ENCODE assay signal across 23 cellular contexts in the genomic region with DNA sequence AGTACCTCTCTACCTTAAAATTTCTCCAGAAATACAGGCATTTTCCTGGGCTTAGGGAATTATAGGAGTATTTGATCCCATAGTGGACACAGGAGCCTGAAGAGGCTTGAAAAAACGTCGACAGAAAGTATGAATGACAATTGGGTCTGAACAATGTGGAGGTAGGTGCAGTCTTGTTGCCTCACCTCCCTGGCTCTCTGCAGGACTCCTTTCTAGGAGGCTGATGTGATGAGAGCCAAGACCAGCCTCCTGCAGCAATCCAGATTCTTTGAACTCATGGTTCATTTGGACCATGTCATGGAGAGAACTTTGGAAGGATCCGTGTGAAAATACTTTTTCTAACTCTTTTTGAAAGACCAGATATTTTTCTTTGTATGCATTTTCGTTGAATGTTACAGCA.
"Had no signal": no experiment of that assay in that cellular context is flagged by ENCODE, and none has a peak within 500 bp of the region (broad histone marks: within the 10 kb centered on the region; RNA-seq: fewer than 3 reads in every experiment).

No MANE protein-coding gene starts in this region.

- H3K4me3 ChIP-seq: adrenal gland, body of pancreas, breast epithelium, coronary artery, SJCRH30, SK-N-MC had no signal

- ATAC-seq: body of pancreas, Panc1 had no signal

- H3K27ac ChIP-seq: adrenal gland, body of pancreas, breast epithelium, coronary artery, SJCRH30, SK-N-MC, WERI-Rb-1 had no signal

- H3K9me3 ChIP-seq: adrenal gland, body of pancreas, breast epithelium, SJCRH30 had no signal

- DNase-seq: activated CD4-positive, alpha-beta T cell treated with anti-CD3 and anti-CD28 coated beads for 1 hour; activated CD4-positive, alpha-beta T cell treated with anti-CD3 and anti-CD28 coated beads for 48 hours; activated CD4-positive, CD25-positive, alpha-beta regulatory T cell; activated naive CD4-positive, alpha-beta T cell treated with anti-CD3 and anti-CD28 coated beads, Interleukin-2, amount 50 U/mL, for 16 hours; adrenal gland; body of pancreas; KG1; NCI-H1092; NCI-H1436 treated with DMSO at 0.1 percent for 48 hours; NCI-H1694 treated with DMSO at 0.1 percent for 48 hours; NCI-H2029; NCI-H2107; NCI-H510A; NCI-H526; NCI-H748 treated with DMSO at 0.1 percent for 48 hours; SHP77; SJCRH30; T1000; WERI-Rb-1 had no signal

- H3K27me3 ChIP-seq: adrenal gland, body of pancreas, breast epithelium, SJCRH30 had no signal

- H3K4me1 ChIP-seq: adrenal gland, body of pancreas, breast epithelium had no signal

- H3K36me3 ChIP-seq: adrenal gland, breast epithelium, SJCRH30, WERI-Rb-1 had no signal
